20 cellular contexts compared by ENCODE assay signal in genomic region chr18:60794802-60795201, GRCh38.
"Had no signal": no experiment of that assay in that cellular context is flagged by ENCODE, and none has a peak within 500 bp of the region (broad histone marks: within the 10 kb centered on the region; RNA-seq: fewer than 3 reads in every experiment).

No MANE protein-coding gene starts in this region.

- H3K9me3 ChIP-seq: colonic mucosa, gastrocnemius medialis, mucosa of descending colon, pancreas had no signal

- H3K27me3 ChIP-seq: colonic mucosa, gastrocnemius medialis, pancreas had no signal

- H3K27me3 Mint-ChIP-seq: progenitor cell of endocrine pancreas had no signal

- H3K9me3 Mint-ChIP-seq: neural crest cell had no signal

- H3K36me3 ChIP-seq: colonic mucosa, gastrocnemius medialis, pancreas had no signal

- DNase-seq: cerebellar nuclear complex; colonic mucosa; dermis blood vessel endothelial cell; endodermal cell; erythroblast; gastrocnemius medialis; immature natural killer cell; left colon; left ventricle myocardium superior; mucosa of descending colon; natural killer cell; occipital lobe; pancreas; right cardiac atrium; small intestine; stimulated activated CD4-positive, alpha-beta T cell treated with anti-CD3 and anti-CD28 coated beads, Interleukin-12 subunit alpha, Interleukin-12 subunit beta, amount 100 ng/mL, for 4 hours; stimulated activated naive CD4-positive, alpha-beta T cell treated with Interleukin-2 at 50 U/mL for 16 hours; trophoblast cell had no signal

- H3K4me3 Mint-ChIP-seq: endodermal cell, immature natural killer cell, natural killer cell, neural crest cell had no signal

- H3K4me3 ChIP-seq: colonic mucosa, gastrocnemius medialis, mucosa of descending colon, pancreas had no signal

- H3K4me1 Mint-ChIP-seq: endodermal cell, immature natural killer cell, natural killer cell, neural crest cell had no signal

- H3K27ac Mint-ChIP-seq: endodermal cell, immature natural killer cell, natural killer cell, progenitor cell of endocrine pancreas had no signal

- H3K27ac ChIP-seq: colonic mucosa, gastrocnemius medialis, pancreas had no signal

- H3K4me1 ChIP-seq: colonic mucosa, gastrocnemius medialis, pancreas had no signal
